In the genomic region with DNA sequence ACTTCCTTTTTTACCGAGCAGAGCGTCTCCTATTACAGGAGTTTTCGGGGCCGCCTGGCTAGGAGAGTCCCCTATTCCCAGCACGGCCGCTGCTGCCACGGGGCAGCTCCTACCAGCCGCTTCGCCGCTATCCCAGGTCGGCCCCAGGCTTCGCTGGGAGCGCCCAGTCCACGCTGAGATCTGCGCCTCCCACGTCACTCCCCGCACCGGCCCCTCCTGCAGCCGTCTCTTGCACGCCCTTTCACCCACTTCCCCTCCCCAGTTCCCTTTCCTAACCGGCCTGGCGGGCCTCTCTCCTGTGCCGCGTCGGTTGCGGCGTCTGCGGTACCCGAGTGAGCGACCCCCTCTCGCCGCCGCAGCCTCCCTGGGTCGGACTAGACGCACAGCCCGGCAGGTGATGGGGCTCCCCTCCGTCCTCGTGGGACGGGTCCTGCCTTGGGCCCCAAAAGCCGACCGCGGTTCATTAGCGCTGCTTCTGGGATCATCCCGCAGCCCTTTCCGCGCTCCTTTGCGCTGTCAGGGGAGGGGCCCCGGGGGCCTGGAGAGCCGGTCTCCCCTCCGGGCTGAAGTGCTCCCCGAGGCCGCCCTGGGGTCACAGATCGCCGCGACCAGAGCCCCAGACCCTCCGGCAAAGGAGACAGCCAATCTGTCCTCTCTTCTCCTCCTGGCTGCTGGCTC, we compare ENCODE assay signal across 1 cellular context.
TF ChIP-seq lines count a peak whose summit lies in the region.

No MANE protein-coding gene starts in this region.

TF ChIP-seq in HepG2, 621 proteins besides CTCF, POLR2A, EP300 and RAD21 (continued from another document and continues in another):
- TF ChIP-seq, protein P1, sequence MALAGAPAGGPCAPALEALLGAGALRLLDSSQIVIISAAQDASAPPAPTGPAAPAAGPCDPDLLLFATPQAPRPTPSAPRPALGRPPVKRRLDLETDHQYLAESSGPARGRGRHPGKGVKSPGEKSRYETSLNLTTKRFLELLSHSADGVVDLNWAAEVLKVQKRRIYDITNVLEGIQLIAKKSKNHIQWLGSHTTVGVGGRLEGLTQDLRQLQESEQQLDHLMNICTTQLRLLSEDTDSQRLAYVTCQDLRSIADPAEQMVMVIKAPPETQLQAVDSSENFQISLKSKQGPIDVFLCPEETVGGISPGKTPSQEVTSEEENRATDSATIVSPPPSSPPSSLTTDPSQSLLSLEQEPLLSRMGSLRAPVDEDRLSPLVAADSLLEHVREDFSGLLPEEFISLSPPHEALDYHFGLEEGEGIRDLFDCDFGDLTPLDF (CRISPR knock-in tag; IDR thresholded peaks at IDR 0.05) = no peak
- TF ChIP-seq NR1H2 (CRISPR knock-in tag; IDR thresholded peaks at IDR 0.05; ENCODE audit: borderline replicate concordance, low read depth) = no peak
- peak; percentile 9; the same call in 1 of the 2 replicates for TF ChIP-seq ZNF235 (CRISPR knock-in tag; IDR thresholded peaks at IDR 0.05; ENCODE audit: borderline replicate concordance)
- TF ChIP-seq JUN (CRISPR knock-in tag; IDR thresholded peaks at IDR 0.05) = no peak
- no peak; the same call in 1 of the 2 replicates for TF ChIP-seq THAP11 (CRISPR knock-in tag; IDR thresholded peaks at IDR 0.05)
- no peak for TF ChIP-seq ZNF570 (CRISPR knock-in tag; IDR thresholded peaks at IDR 0.05; ENCODE audit: borderline replicate concordance)
- TF ChIP-seq, protein P2, sequence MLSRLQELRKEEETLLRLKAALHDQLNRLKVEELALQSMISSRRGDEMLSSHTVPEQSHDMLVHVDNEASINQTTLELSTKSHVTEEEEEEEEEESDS (CRISPR knock-in tag; IDR thresholded peaks at IDR 0.05; ENCODE audit: borderline replicate concordance) = no peak
- TF ChIP-seq ZNF564 (CRISPR knock-in tag; IDR thresholded peaks at IDR 0.05) = no peak; the same call in 1 of the 2 replicates
- no peak for TF ChIP-seq NFYC (CRISPR knock-in tag; IDR thresholded peaks at IDR 0.05)
- no peak for TF ChIP-seq SMARCC2 (IDR thresholded peaks at IDR 0.05)
- no peak for TF ChIP-seq ZNF598 (CRISPR knock-in tag; IDR thresholded peaks at IDR 0.05; ENCODE audit: borderline replicate concordance)
- no peak for TF ChIP-seq ZSCAN20 (CRISPR knock-in tag; IDR thresholded peaks at IDR 0.05; ENCODE audit: borderline replicate concordance)
- TF ChIP-seq ZNF17 (CRISPR knock-in tag; IDR thresholded peaks at IDR 0.05) = no peak
- no peak for TF ChIP-seq FOXM1 (CRISPR knock-in tag; IDR thresholded peaks at IDR 0.05)
- TF ChIP-seq ZNF354B (CRISPR knock-in tag; IDR thresholded peaks at IDR 0.05) = no peak
- TF ChIP-seq, protein P3, sequence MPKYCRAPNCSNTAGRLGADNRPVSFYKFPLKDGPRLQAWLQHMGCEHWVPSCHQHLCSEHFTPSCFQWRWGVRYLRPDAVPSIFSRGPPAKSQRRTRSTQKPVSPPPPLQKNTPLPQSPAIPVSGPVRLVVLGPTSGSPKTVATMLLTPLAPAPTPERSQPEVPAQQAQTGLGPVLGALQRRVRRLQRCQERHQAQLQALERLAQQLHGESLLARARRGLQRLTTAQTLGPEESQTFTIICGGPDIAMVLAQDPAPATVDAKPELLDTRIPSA (CRISPR knock-in tag; IDR thresholded peaks at IDR 0.05; ENCODE audit: borderline replicate concordance) = 0 out of 2 replicates have a peak, but pooled peaks have one; percentile 23
- TF ChIP-seq, protein P4, sequence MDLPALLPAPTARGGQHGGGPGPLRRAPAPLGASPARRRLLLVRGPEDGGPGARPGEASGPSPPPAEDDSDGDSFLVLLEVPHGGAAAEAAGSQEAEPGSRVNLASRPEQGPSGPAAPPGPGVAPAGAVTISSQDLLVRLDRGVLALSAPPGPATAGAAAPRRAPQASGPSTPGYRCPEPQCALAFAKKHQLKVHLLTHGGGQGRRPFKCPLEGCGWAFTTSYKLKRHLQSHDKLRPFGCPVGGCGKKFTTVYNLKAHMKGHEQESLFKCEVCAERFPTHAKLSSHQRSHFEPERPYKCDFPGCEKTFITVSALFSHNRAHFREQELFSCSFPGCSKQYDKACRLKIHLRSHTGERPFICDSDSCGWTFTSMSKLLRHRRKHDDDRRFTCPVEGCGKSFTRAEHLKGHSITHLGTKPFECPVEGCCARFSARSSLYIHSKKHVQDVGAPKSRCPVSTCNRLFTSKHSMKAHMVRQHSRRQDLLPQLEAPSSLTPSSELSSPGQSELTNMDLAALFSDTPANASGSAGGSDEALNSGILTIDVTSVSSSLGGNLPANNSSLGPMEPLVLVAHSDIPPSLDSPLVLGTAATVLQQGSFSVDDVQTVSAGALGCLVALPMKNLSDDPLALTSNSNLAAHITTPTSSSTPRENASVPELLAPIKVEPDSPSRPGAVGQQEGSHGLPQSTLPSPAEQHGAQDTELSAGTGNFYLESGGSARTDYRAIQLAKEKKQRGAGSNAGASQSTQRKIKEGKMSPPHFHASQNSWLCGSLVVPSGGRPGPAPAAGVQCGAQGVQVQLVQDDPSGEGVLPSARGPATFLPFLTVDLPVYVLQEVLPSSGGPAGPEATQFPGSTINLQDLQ (CRISPR knock-in tag; IDR thresholded peaks at IDR 0.05) = no peak
- TF ChIP-seq HNF4G (IDR thresholded peaks at IDR 0.05; ENCODE audit: borderline replicate concordance, low read depth, low read length) = no peak
- TF ChIP-seq HNF4G (CRISPR knock-in tag; IDR thresholded peaks at IDR 0.05; ENCODE audit: borderline replicate concordance, low read depth) = 0 out of 2 replicates have a peak, but pooled peaks have one; percentile 15
- TF ChIP-seq ZNF296 (CRISPR knock-in tag; conservative IDR thresholded peaks at IDR 0.05) = no peak
- TF ChIP-seq SP5 (CRISPR knock-in tag; IDR thresholded peaks at IDR 0.05; ENCODE audit: borderline replicate concordance, low read depth) = no peak
- TF ChIP-seq GTF2F1 (IDR thresholded peaks at IDR 0.05; ENCODE audit: low read length) = no peak
- no peak for TF ChIP-seq CBX5 (CRISPR knock-in tag; IDR thresholded peaks at IDR 0.05; ENCODE audit: borderline replicate concordance)
- TF ChIP-seq, protein P5, sequence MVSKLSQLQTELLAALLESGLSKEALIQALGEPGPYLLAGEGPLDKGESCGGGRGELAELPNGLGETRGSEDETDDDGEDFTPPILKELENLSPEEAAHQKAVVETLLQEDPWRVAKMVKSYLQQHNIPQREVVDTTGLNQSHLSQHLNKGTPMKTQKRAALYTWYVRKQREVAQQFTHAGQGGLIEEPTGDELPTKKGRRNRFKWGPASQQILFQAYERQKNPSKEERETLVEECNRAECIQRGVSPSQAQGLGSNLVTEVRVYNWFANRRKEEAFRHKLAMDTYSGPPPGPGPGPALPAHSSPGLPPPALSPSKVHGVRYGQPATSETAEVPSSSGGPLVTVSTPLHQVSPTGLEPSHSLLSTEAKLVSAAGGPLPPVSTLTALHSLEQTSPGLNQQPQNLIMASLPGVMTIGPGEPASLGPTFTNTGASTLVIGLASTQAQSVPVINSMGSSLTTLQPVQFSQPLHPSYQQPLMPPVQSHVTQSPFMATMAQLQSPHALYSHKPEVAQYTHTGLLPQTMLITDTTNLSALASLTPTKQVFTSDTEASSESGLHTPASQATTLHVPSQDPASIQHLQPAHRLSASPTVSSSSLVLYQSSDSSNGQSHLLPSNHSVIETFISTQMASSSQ (IDR thresholded peaks at IDR 0.05; ENCODE audit: low read depth) = no peak
- TF ChIP-seq, protein P5 (CRISPR knock-in tag; IDR thresholded peaks at IDR 0.05; ENCODE audit: borderline replicate concordance) = no peak; the same call in 1 of the 2 replicates
- TF ChIP-seq ZNF232 (CRISPR knock-in tag; IDR thresholded peaks at IDR 0.05; ENCODE audit: borderline replicate concordance) = no peak
- TF ChIP-seq ZBTB10 (CRISPR knock-in tag; IDR thresholded peaks at IDR 0.05; ENCODE audit: borderline replicate concordance) = no peak
- no peak for TF ChIP-seq KAT8 (CRISPR knock-in tag; IDR thresholded peaks at IDR 0.05)
- TF ChIP-seq, protein P6, sequence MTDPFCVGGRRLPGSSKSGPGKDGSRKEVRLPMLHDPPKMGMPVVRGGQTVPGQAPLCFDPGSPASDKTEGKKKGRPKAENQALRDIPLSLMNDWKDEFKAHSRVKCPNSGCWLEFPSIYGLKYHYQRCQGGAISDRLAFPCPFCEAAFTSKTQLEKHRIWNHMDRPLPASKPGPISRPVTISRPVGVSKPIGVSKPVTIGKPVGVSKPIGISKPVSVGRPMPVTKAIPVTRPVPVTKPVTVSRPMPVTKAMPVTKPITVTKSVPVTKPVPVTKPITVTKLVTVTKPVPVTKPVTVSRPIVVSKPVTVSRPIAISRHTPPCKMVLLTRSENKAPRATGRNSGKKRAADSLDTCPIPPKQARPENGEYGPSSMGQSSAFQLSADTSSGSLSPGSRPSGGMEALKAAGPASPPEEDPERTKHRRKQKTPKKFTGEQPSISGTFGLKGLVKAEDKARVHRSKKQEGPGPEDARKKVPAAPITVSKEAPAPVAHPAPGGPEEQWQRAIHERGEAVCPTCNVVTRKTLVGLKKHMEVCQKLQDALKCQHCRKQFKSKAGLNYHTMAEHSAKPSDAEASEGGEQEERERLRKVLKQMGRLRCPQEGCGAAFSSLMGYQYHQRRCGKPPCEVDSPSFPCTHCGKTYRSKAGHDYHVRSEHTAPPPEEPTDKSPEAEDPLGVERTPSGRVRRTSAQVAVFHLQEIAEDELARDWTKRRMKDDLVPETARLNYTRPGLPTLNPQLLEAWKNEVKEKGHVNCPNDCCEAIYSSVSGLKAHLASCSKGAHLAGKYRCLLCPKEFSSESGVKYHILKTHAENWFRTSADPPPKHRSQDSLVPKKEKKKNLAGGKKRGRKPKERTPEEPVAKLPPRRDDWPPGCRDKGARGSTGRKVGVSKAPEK (CRISPR knock-in tag; IDR thresholded peaks at IDR 0.05; ENCODE audit: borderline replicate concordance) = peak; percentile 73; the same call in 1 of the 2 replicates
- TF ChIP-seq HNF1B (CRISPR knock-in tag; IDR thresholded peaks at IDR 0.05) = no peak
- peak; percentile 43; the same call in 1 of the 2 replicates for TF ChIP-seq HNRNPUL1 (IDR thresholded peaks at IDR 0.05; ENCODE audit: low read depth, low read length)
- TF ChIP-seq, protein P7, sequence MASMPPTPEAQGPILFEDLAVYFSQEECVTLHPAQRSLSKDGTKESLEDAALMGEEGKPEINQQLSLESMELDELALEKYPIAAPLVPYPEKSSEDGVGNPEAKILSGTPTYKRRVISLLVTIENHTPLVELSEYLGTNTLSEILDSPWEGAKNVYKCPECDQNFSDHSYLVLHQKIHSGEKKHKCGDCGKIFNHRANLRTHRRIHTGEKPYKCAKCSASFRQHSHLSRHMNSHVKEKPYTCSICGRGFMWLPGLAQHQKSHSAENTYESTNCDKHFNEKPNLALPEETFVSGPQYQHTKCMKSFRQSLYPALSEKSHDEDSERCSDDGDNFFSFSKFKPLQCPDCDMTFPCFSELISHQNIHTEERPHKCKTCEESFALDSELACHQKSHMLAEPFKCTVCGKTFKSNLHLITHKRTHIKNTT (CRISPR knock-in tag; IDR thresholded peaks at IDR 0.05) = no peak
- no peak for TF ChIP-seq ZNF879 (CRISPR knock-in tag; IDR thresholded peaks at IDR 0.05)
- no peak for TF ChIP-seq FOSL1 (CRISPR knock-in tag; IDR thresholded peaks at IDR 0.05; ENCODE audit: borderline replicate concordance)
- no peak for TF ChIP-seq SOX5 (CRISPR knock-in tag; IDR thresholded peaks at IDR 0.05; ENCODE audit: borderline replicate concordance)
- no peak for TF ChIP-seq ZNF83 (CRISPR knock-in tag; IDR thresholded peaks at IDR 0.05; ENCODE audit: borderline replicate concordance)
- no peak for TF ChIP-seq IKZF1 (IDR thresholded peaks at IDR 0.05)
- TF ChIP-seq, protein P8, sequence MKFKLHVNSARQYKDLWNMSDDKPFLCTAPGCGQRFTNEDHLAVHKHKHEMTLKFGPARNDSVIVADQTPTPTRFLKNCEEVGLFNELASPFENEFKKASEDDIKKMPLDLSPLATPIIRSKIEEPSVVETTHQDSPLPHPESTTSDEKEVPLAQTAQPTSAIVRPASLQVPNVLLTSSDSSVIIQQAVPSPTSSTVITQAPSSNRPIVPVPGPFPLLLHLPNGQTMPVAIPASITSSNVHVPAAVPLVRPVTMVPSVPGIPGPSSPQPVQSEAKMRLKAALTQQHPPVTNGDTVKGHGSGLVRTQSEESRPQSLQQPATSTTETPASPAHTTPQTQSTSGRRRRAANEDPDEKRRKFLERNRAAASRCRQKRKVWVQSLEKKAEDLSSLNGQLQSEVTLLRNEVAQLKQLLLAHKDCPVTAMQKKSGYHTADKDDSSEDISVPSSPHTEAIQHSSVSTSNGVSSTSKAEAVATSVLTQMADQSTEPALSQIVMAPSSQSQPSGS (CRISPR knock-in tag; IDR thresholded peaks at IDR 0.05) = no peak
